Comparison of ENCODE assay signal across 8 cellular contexts in genomic region chr17:5706835-5707234, GRCh38.
A peak's percentile ranks its signal among the peaks of the same experiment; 100 is the strongest.
DNase-seq lines count a peak whose midpoint lies in the region; ATAC-seq and TF ChIP-seq lines count a peak whose summit lies in the region.

No MANE protein-coding gene starts in this region.

- peak; percentile 86 for TF ChIP-seq CTCF in LNCaP clone FGC (IDR thresholded peaks at IDR 0.05; ENCODE audit: control insufficient read depth, extremely low read depth, insufficient read depth)
- peak; percentile 64 for TF ChIP-seq CTCF in SU-DHL-6 (IDR thresholded peaks at IDR 0.05; ENCODE audit: insufficient read depth, low read length, poor library complexity, severe bottlenecking)

- H3K4me1 ChIP-seq in iPS-18a (ENCODE audit: control insufficient read depth, low read depth, low read length), result peaks cover 16% of the 10 kb centered on the region

- DNase-seq in DMS53 (lab: John Stamatoyannopoulos, UW) (peak; percentile 67), LNCaP clone FGC (ENCODE audit: low read depth) (peak; percentile 2), amygdala (lab: John Stamatoyannopoulos, UW) (peak in 44 of 56 donors; percentile 4 to 78 (median 37)), GOT3 (lab: John Stamatoyannopoulos, UW) (no peak)
- peak; percentile 55 for DNase-seq in stimulated activated CD4-positive, alpha-beta T cell treated with anti-CD3 and anti-CD28 coated beads, Interleukin-12 subunit alpha, Interleukin-12 subunit beta, amount 100 ng/mL, for 4 hours

- H3K4me2 ChIP-seq in SU-DHL-6 (ENCODE audit: low read depth, low read length, poor library complexity, severe bottlenecking), result no peak overlapping the region

- no peak for ATAC-seq in HG03457 (IDR thresholded peaks at IDR 0.05; ENCODE audit: unreplicated experiment)

- H3K9me3 ChIP-seq in SU-DHL-6 (ENCODE audit: insufficient read depth, low read length) (no peaks in the 10 kb centered on the region), iPS-18a (ENCODE audit: control insufficient read depth, low read depth, low read length) (no peaks in the 10 kb centered on the region)

- no peaks in the 10 kb centered on the region for H4K20me1 ChIP-seq in SU-DHL-6 (ENCODE audit: low read depth, low read length)

- H3K36me3 ChIP-seq in SU-DHL-6 (ENCODE audit: low read length), result no peaks in the 10 kb centered on the region
- H3K36me3 ChIP-seq in iPS-18a (ENCODE audit: control insufficient read depth, low read depth, low read length), result no peaks in the 10 kb centered on the region

- no peaks in the 10 kb centered on the region for H3K79me2 ChIP-seq in SU-DHL-6 (ENCODE audit: insufficient read depth, low read length)

- H3K27me3 ChIP-seq in SU-DHL-6 (ENCODE audit: low read length), result no peaks in the 10 kb centered on the region
- H3K27me3 ChIP-seq in iPS-18a (ENCODE audit: control insufficient read depth, insufficient read depth, low read length), result no peaks in the 10 kb centered on the region

- no peak overlapping the region for H3K27ac ChIP-seq in SU-DHL-6 (ENCODE audit: low read depth, low read length)
- H3K27ac ChIP-seq in iPS-18a (ENCODE audit: low read length), result no peak overlapping the region

- H3F3A ChIP-seq in SU-DHL-6 (ENCODE audit: insufficient read depth), result no peaks in the 10 kb centered on the region

- no peak overlapping the region for H3K9ac ChIP-seq in SU-DHL-6 (ENCODE audit: low read length)
- H3K9ac ChIP-seq in iPS-18a (ENCODE audit: low read length), result peak overlapping the region; percentile 6

- H3K9me2 ChIP-seq in SU-DHL-6 (replicated peaks; ENCODE audit: insufficient read depth, low read length), result no peaks in the 10 kb centered on the region

- no peak overlapping the region for H2AFZ ChIP-seq in SU-DHL-6 (ENCODE audit: low read depth, low read length, severe bottlenecking)

- H3K4me3 ChIP-seq in LNCaP clone FGC (ENCODE audit: low read depth, low read length) (no peak overlapping the region), SU-DHL-6 (ENCODE audit: insufficient read depth, low read length, poor library complexity, severe bottlenecking) (no peak overlapping the region), iPS-18a (ENCODE audit: low read length) (no peak overlapping the region)
